In the genomic region with DNA sequence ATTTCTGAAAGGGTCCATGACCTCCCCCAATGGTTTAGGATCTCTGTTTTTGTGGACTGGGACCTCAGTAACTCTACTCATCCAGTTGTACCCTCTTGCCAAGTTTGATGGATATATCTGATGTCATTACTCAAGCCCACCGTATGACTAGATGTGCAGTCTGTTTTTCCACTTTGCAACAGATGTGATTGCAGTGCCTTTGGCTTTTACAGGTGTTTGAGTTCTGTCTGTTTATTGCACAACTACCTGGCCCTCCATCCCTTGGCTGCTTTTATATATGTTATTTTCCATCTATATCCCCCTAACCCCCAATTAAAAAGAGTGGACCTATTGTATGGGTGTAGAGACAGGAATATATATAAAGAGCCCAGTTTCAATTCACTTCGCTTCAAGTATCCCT, we compare ENCODE assay signal across 23 cellular contexts. TPM values are rescaled to one million over a fixed set of nuclear protein-coding genes. Genes with fewer than 3 reads are reported as not detected.
A peak's percentile ranks its signal among the peaks of the same experiment; 100 is the strongest.
DNase-seq lines count a peak whose midpoint lies in the region; ATAC-seq, FAIRE-seq and TF ChIP-seq lines count a peak whose summit lies in the region.
"Had no signal": no experiment of that assay in that cellular context is flagged by ENCODE, and none has a peak within 500 bp of the region (broad histone marks: within the 10 kb centered on the region; RNA-seq: fewer than 3 reads in every experiment).

No MANE protein-coding gene starts in this region.

- H2BK5ac ChIP-seq in IMR-90 (ENCODE audit: low read depth, low read length, poor library complexity, severe bottlenecking) (no peak overlapping the region), mesenchymal stem cell (ENCODE audit: low read depth, low read length, poor library complexity, severe bottlenecking) (no peak overlapping the region)

- no TSS peak for BruUV-seq in IMR-90 (replicated peaks; lab: Mats Ljungman, UMichigan)
- no TSS peak for BruUV-seq in K562 (replicated peaks; lab: Mats Ljungman, UMichigan)

- no peak for TF ChIP-seq POLR2A in IMR-90 (IDR thresholded peaks at IDR 0.05; ENCODE audit: low read depth, low read length)
- TF ChIP-seq POLR2A in K562 (conservative IDR thresholded peaks at IDR 0.05) = no peak
- no peak for TF ChIP-seq POLR2A in testis (IDR thresholded peaks at IDR 0.05)
- TF ChIP-seq POLR2A in transverse colon (IDR thresholded peaks at IDR 0.05) = no peak

- H2BK120ac ChIP-seq in IMR-90 (ENCODE audit: low read depth, low read length) (no peak overlapping the region), mesenchymal stem cell (ENCODE audit: low read depth, low read length) (no peak overlapping the region)

- H3K56ac ChIP-seq in IMR-90 (ENCODE audit: extremely low read depth, insufficient read depth, low read length) = no peak overlapping the region

- H3K36me3 ChIP-seq in IMR-90 (ENCODE audit: control insufficient read depth, insufficient read depth, low read length) (no peaks in the 10 kb centered on the region), K562 (ENCODE audit: control insufficient read depth, insufficient read depth, low read length) (no peaks in the 10 kb centered on the region; the same call in 2 of the 3 replicates), testis (ENCODE audit: low read depth, missing control alignments) (no peaks in the 10 kb centered on the region), mesenchymal stem cell (ENCODE audit: control insufficient read depth in 1 of 2, insufficient read depth in 2 of 2, low read depth in 1 of 2, low read length in 2 of 2) (no peaks in the 10 kb centered on the region), transverse colon (no peaks in the 10 kb centered on the region)
- H3K36me3 ChIP-seq: BE2C had no signal

- H2AFZ ChIP-seq in IMR-90 (replicated peaks; ENCODE audit: low read length, poor library complexity) (no peak overlapping the region), K562 (ENCODE audit: low read depth, low read length) (no peak overlapping the region), mesenchymal stem cell (ENCODE audit: low read depth, low read length) (no peak overlapping the region)
- H2AFZ ChIP-seq: GM23338 had no signal

- H3K27ac ChIP-seq in IMR-90 (ENCODE audit: insufficient read depth, low read length) = no peak overlapping the region
- no peak overlapping the region for H3K27ac ChIP-seq in K562 (ENCODE audit: extremely low read depth, low read depth, low read length)
- H3K27ac ChIP-seq in testis = no peak overlapping the region
- H3K27ac ChIP-seq in mesenchymal stem cell (ENCODE audit: low read length, poor library complexity, severe bottlenecking) = no peak overlapping the region
- no peak overlapping the region for H3K27ac ChIP-seq in transverse colon
- H3K27ac ChIP-seq: HL-60 had no signal

- dilution Hi-C loops in IMR-90 (cut with HindIII; ENCODE audit: low sequenced_read_pairs, unreplicated experiment) = no loop called here

- H4K8ac ChIP-seq in IMR-90 (ENCODE audit: low read depth in 2 of 2, low read length in 2 of 2) (no peak overlapping the region), mesenchymal stem cell (ENCODE audit: low read length) (no peak overlapping the region)

- no peak for ATAC-seq in IMR-90 (ENCODE audit: low read depth)
- ATAC-seq in K562 = no peak
- ATAC-seq: GM12878, GM23338 had no signal

- H3K79me1 ChIP-seq in IMR-90 (ENCODE audit: low read depth in 1 of 2, low read length in 2 of 2) (peaks cover 23 to 24% of the 10 kb centered on the region in 2 experiments), mesenchymal stem cell (replicated peaks; ENCODE audit: low read length, poor library complexity, severe bottlenecking) (peaks cover 26% of the 10 kb centered on the region)

- TF ChIP-seq RAD21 in IMR-90 (IDR thresholded peaks at IDR 0.05; ENCODE audit: low read length) = no peak
- no peak for TF ChIP-seq RAD21 in K562 (CRISPR knock-in tag; conservative IDR thresholded peaks at IDR 0.05 in 1 of 2, IDR thresholded peaks at IDR 0.05 in 1 of 2)

- H3K27me3 ChIP-seq in IMR-90 (ENCODE audit: control insufficient read depth, insufficient read depth, low read length) (no peaks in the 10 kb centered on the region), K562 (ENCODE audit: control insufficient read depth in 2 of 2, insufficient read depth in 2 of 2, low read length in 2 of 2) (no peaks in the 10 kb centered on the region), testis (no peaks in the 10 kb centered on the region), mesenchymal stem cell (ENCODE audit: control insufficient read depth in 1 of 2, insufficient read depth in 1 of 2, low read length in 2 of 2) (no peaks in the 10 kb centered on the region), transverse colon (no peaks in the 10 kb centered on the region)
- H3K27me3 ChIP-seq: BE2C had no signal

- WGBS in IMR-90 (ENCODE audit: extremely low coverage in 2 of 2, insufficient read length in 1 of 2), 2 experiments = no CpG with 5 or more reads among the region's 2 CpGs
- 50% methylated on average over 2 of the region's 2 CpGs for WGBS in K562 (ENCODE audit: insufficient coverage, low coverage, missing lambda C conversion rate)
- WGBS in testis, 2 donors = 76 to 91% methylated on average over 2 of the region's 2 CpGs
- 100% methylated on average over 1 of the region's 2 CpGs for WGBS in mesenchymal stem cell
- WGBS in transverse colon (ENCODE audit: low coverage in 1 of 2), 2 donors = 73 to 100% methylated on average over 1 to 2 of the region's 2 CpGs

- peaks cover 3% of the 10 kb centered on the region; the same call in 1 of the 2 replicates for H4K20me1 ChIP-seq in IMR-90 (ENCODE audit: insufficient read depth, low read length)
- no peaks in the 10 kb centered on the region; the same call in 1 of the 2 replicates for H4K20me1 ChIP-seq in K562 (replicated peaks; ENCODE audit: control insufficient read depth, insufficient read depth, low read length)

- TF ChIP-seq EP300 in K562 (IDR thresholded peaks at IDR 0.05; ENCODE audit: low read length) (no peak), transverse colon (IDR thresholded peaks at IDR 0.05; ENCODE audit: low read depth) (no peak)

- H3K23ac ChIP-seq in IMR-90 (ENCODE audit: low read depth, low read length) (no peak overlapping the region), mesenchymal stem cell (ENCODE audit: low read length in 2 of 2) (no peak overlapping the region)

- H3K9ac ChIP-seq in IMR-90 (ENCODE audit: low read depth, low read length) = no peak overlapping the region
- no peak overlapping the region for H3K9ac ChIP-seq in K562 (ENCODE audit: insufficient read depth in 1 of 2, low read depth in 2 of 2, low read length in 2 of 2)
- H3K9ac ChIP-seq in mesenchymal stem cell (ENCODE audit: low read length) = no peak overlapping the region

- peak; percentile 20 for DNase-seq in NCI-H2171 treated with DMSO at 0.1 percent for 48 hours (lab: John Stamatoyannopoulos, UW)
- no peak for DNase-seq in NCI-H2171 (lab: John Stamatoyannopoulos, UW)
- DNase-seq in IMR-90 = no peak
- no peak for DNase-seq in K562 (ENCODE audit: extremely low read depth in 1 of 4, low spot score in 3 of 4)
- DNase-seq in testis = no peak
- no peak for DNase-seq in mesenchymal stem cell
- no peak for DNase-seq in transverse colon
- DNase-seq: 8988T; BE2C; C1 segment of cervical spinal cord; Caco-2; CD4-positive, CD25-positive, alpha-beta regulatory T cell; CD8-positive, alpha-beta memory T cell; DMS79 treated with DMSO at 0.1 percent for 48 hours; GF-D8; HCEC 1CT; HFFc6; KG1 had no signal

- H3K18ac ChIP-seq in IMR-90 (ENCODE audit: low read depth, low read length) (no peak overlapping the region), mesenchymal stem cell (ENCODE audit: low read depth in 1 of 2, low read length in 2 of 2) (no peak overlapping the region)

- no peak overlapping the region for H2BK12ac ChIP-seq in mesenchymal stem cell (ENCODE audit: low read length in 2 of 2)

- H3K4me1 ChIP-seq in IMR-90 (ENCODE audit: control insufficient read depth, insufficient read depth, low read length) (no peaks in the 10 kb centered on the region), K562 (replicated peaks in 1 of 2; ENCODE audit: control insufficient read depth in 2 of 2, insufficient read depth in 2 of 2, low read length in 2 of 2) (peaks cover 0 to 11% of the 10 kb centered on the region in 2 experiments; a peak in 2 of 5 replicates), testis (no peaks in the 10 kb centered on the region), mesenchymal stem cell (ENCODE audit: control insufficient read depth, insufficient read depth, low read depth, low read length) (no peaks in the 10 kb centered on the region), transverse colon (peaks cover 0 to 14% (median 7%) of the 10 kb centered on the region in 4 donors)
- H3K4me1 ChIP-seq: BE2C had no signal

- in situ Hi-C loops in IMR-90 (cut with MboI; ENCODE audit: low sequenced_read_pairs) (no loop called here), K562 (cut with MboI) (no loop called here), transverse colon (cut with MboI; ENCODE audit: low pct_ligation_motif_present in 1 of 4, low pct_unique_long_range_greater_than_20kb in 1 of 4, low sequenced_read_pairs in 3 of 4) (no loop called here)

- H3K9me3 ChIP-seq in IMR-90 (ENCODE audit: control insufficient read depth, insufficient read depth, low read length) (no peaks in the 10 kb centered on the region), K562 (replicated peaks; ENCODE audit: control insufficient read depth, insufficient read depth, low read depth, low read length) (no peaks in the 10 kb centered on the region), testis (no peaks in the 10 kb centered on the region), mesenchymal stem cell (ENCODE audit: control insufficient read depth, low read length) (no peaks in the 10 kb centered on the region), transverse colon (no peaks in the 10 kb centered on the region)
- H3K9me3 ChIP-seq: BE2C, Caco-2 had no signal

- H2BK15ac ChIP-seq in IMR-90 (ENCODE audit: low read depth, low read length) = no peak overlapping the region
- no peak overlapping the region for H2BK15ac ChIP-seq in mesenchymal stem cell (ENCODE audit: low read depth, poor library complexity, severe bottlenecking)

- no peak overlapping the region for H4K5ac ChIP-seq in IMR-90 (ENCODE audit: low read depth, low read length)

- no peak for FAIRE-seq in K562 (lab: Jason Lieb, UNC)
- FAIRE-seq: D721Med, GM12878, H54 had no signal

- H3K79me2 ChIP-seq in K562 (ENCODE audit: control insufficient read depth, insufficient read depth, low read length) = peaks cover 90% of the 10 kb centered on the region

- intact Hi-C loops in IMR-90 (cut with micrococcal nuclease) (no loop called here), K562 (cut with micrococcal nuclease) (no loop called here), testis (cut with DNase I; ENCODE audit: low total_unique reads) (no loop called here), transverse colon (cut with DNase I; ENCODE audit: low total_unique reads) (no loop called here)

- no peak overlapping the region for H2AK9ac ChIP-seq in IMR-90 (replicated peaks; ENCODE audit: low read depth, low read length, poor library complexity)

- H3K9me1 ChIP-seq in IMR-90 (ENCODE audit: insufficient read depth, low read length) (no peaks in the 10 kb centered on the region), K562 (ENCODE audit: control insufficient read depth, insufficient read depth, low read length) (no peaks in the 10 kb centered on the region)

- H2AK5ac ChIP-seq in IMR-90 (ENCODE audit: low read depth, low read length) (no peak overlapping the region), mesenchymal stem cell (ENCODE audit: low read length, severe bottlenecking) (no peak overlapping the region)

- POLR2A ChIA-PET in IMR-90 (lab: Charles Lee; ENCODE audit: unreplicated experiment) = no interaction called here
- POLR2A ChIA-PET in K562 (lab: Yijun Ruan, JAX) = no interaction called here

- H2BK20ac ChIP-seq in IMR-90 (ENCODE audit: low read depth, low read length) = no peak overlapping the region

- H4K91ac ChIP-seq in IMR-90 (ENCODE audit: insufficient read depth, low read depth, low read length) (no peak overlapping the region), mesenchymal stem cell (ENCODE audit: low read length) (no peak overlapping the region)

- H3K14ac ChIP-seq in IMR-90 (replicated peaks; ENCODE audit: low read depth, low read length) (no peak overlapping the region), mesenchymal stem cell (ENCODE audit: low read length in 2 of 2) (no peak overlapping the region)

- no peak for TF ChIP-seq CTCF in IMR-90 (conservative IDR thresholded peaks at IDR 0.05; ENCODE audit: low read depth, low read length)
- no peak for TF ChIP-seq CTCF in K562 (IDR thresholded peaks at IDR 0.05 in 2 of 3, conservative IDR thresholded peaks at IDR 0.05 in 1 of 3; ENCODE audit: insufficient read depth in 2 of 3, low read depth in 1 of 3, low read length in 3 of 3)
- TF ChIP-seq CTCF in testis (IDR thresholded peaks at IDR 0.05) = no peak
- no peak for TF ChIP-seq CTCF in transverse colon (IDR thresholded peaks at IDR 0.05)

- H3K4me2 ChIP-seq in IMR-90 (ENCODE audit: low read depth, low read length) (no peak overlapping the region), K562 (ENCODE audit: insufficient read depth, low read length) (no peak overlapping the region), mesenchymal stem cell (ENCODE audit: low read length, poor library complexity, severe bottlenecking) (no peak overlapping the region)
- H3K4me2 ChIP-seq: GM23338 had no signal

- H3K4me3 ChIP-seq in IMR-90 (ENCODE audit: insufficient read depth, low read depth, low read length) (no peak overlapping the region), K562 (no peak overlapping the region), testis (no peak overlapping the region), mesenchymal stem cell (ENCODE audit: insufficient read depth in 1 of 2, low read depth in 1 of 2, low read length in 2 of 2) (no peak overlapping the region), transverse colon (no peak overlapping the region)
- H3K4me3 ChIP-seq: GM12878, GM23338 had no signal

- CTCF ChIA-PET in IMR-90 (lab: Yijun Ruan, JAX) (no interaction called here), K562 (lab: Yijun Ruan, JAX; ENCODE audit: low intra/inter-chr PET ratio) (no interaction called here)

- H3K4ac ChIP-seq in IMR-90 (ENCODE audit: low read depth, low read length) (no peak overlapping the region), mesenchymal stem cell (ENCODE audit: low read depth in 1 of 2, low read length in 2 of 2) (no peak overlapping the region)

RNA-seq across cellular contexts. Expression of a gene that starts 10.8 kb away (rescaled TPM):
- total RNA-seq in IMR-90 (2012; rRNA removed) (11.3 and 13.1 TPM in 2 replicates), K562 (2014; rRNA removed) (8.3 and 12.2 TPM in 2 replicates), K562 (2014; rRNA removed; fragmentation: Illumina TruSeq; extraction: Trizol) (19.4 and 20.3 TPM in 2 replicates), K562 (2015; rRNA removed; fragmentation: Illumina TruSeq; extraction: Trizol) (19.9 TPM in 2 replicates), K562 (2021) (16.2 and 17.0 TPM in 2 replicates), testis (100 to 1,000 TPM; 109 to 124 TPM), transverse colon (10 to 100 TPM; 32.9 to 56.5 (median 47.9) TPM)
- polyA plus RNA-seq in IMR-90 (2012; rRNA removed) (6.7 and 6.9 TPM in 2 replicates), K562 (2011; rRNA removed) (22.2 and 25.7 TPM in 2 replicates), K562 (2014; fragmentation: Illumina TruSeq; extraction: Trizol) (17.4 and 19.7 TPM in 2 replicates), K562 (2014; fragmentation: Nextera tagmentation; extraction: Ambion mirVana) (1 to 10 TPM; 4.9 to 6.2 TPM), K562 (2014; rRNA removed) (9.4 and 10.8 TPM in 2 replicates), testis (ENCODE audit: insufficient read depth, low read depth, low replicate concordance) (52.3 TPM)
- polyA plus RNA-seq in IMR-90 (2012; cell fraction: cytosol; rRNA removed) = 2.2 and 2.7 TPM in 2 replicates
- 3.8 and 13.9 TPM in 2 replicates for polyA plus RNA-seq in IMR-90 (2012; cell fraction: nucleus; rRNA removed; ENCODE audit: low replicate concordance)
- 51.3 and 140 TPM in 2 replicates for total RNA-seq in K562 (2011; cell fraction: chromatin; rRNA removed; ENCODE audit: low replicate concordance)
- total RNA-seq in K562 (2011; cell fraction: nucleolus; rRNA removed) = 21.5 and 31.2 TPM in 2 replicates
- 55.1 and 80.0 TPM in 2 replicates for total RNA-seq in K562 (2011; cell fraction: nucleoplasm; rRNA removed)
- polyA plus RNA-seq in K562 (2011; cell fraction: cytosol; rRNA removed) = 12.8 and 15.5 TPM in 2 replicates
- polyA plus RNA-seq in K562 (2011; cell fraction: nucleus; rRNA removed) = 23.6 and 27.1 TPM in 2 replicates
- 12.6 and 12.9 TPM in 2 replicates for polyA plus RNA-seq in K562 (2012)
- polyA minus RNA-seq in K562 (2011; rRNA and poly(A)+ RNA removed) = 67.5 and 67.7 TPM in 2 replicates
- 14.5 and 23.9 TPM in 2 replicates for polyA minus RNA-seq in K562 (2011; cell fraction: cytosol; rRNA and poly(A)+ RNA removed)
- polyA minus RNA-seq in K562 (2011; cell fraction: nucleus; rRNA and poly(A)+ RNA removed) = 40.3 and 55.5 TPM in 2 replicates
- 15.8 TPM for polyA plus RNA-seq in mesenchymal stem cell (2013, experiment 1 of 2)
- polyA plus RNA-seq in mesenchymal stem cell (2013, experiment 2 of 2) = 15.6 TPM
